In genomic region chr12:52950553-52950952, GRCh38 we compare ENCODE assay signal across 1 cellular context.
TF ChIP-seq lines count a peak whose summit lies in the region.

No MANE protein-coding gene starts in this region.

TF ChIP-seq in HepG2, 621 proteins besides CTCF, POLR2A, EP300 and RAD21:
- no peak for TF ChIP-seq ZNF687 (CRISPR knock-in tag; IDR thresholded peaks at IDR 0.05)
- no peak for TF ChIP-seq ZNF589 (CRISPR knock-in tag; conservative IDR thresholded peaks at IDR 0.05)
- TF ChIP-seq ZNF296 (CRISPR knock-in tag; conservative IDR thresholded peaks at IDR 0.05): no peak
- no peak for TF ChIP-seq CCAR2 (optimal IDR thresholded peaks at IDR 0.05; ENCODE audit: low read depth, low read length)
- TF ChIP-seq MAFG (CRISPR knock-in tag; IDR thresholded peaks at IDR 0.05): no peak
- no peak for TF ChIP-seq KDM6A (CRISPR knock-in tag; IDR thresholded peaks at IDR 0.05; ENCODE audit: low read depth)
- TF ChIP-seq FOXA1 (IDR thresholded peaks at IDR 0.05): no peak
- TF ChIP-seq FOXA1 (CRISPR knock-in tag; IDR thresholded peaks at IDR 0.05): no peak
- no peak for TF ChIP-seq ZFY (CRISPR knock-in tag; IDR thresholded peaks at IDR 0.05)
- no peak for TF ChIP-seq ZKSCAN5 (CRISPR knock-in tag; IDR thresholded peaks at IDR 0.05)
- TF ChIP-seq DPF2 (CRISPR knock-in tag; IDR thresholded peaks at IDR 0.05; ENCODE audit: borderline replicate concordance, low read depth): no peak
- TF ChIP-seq SNAPC2 (CRISPR knock-in tag; IDR thresholded peaks at IDR 0.05): no peak
- no peak for TF ChIP-seq ZNF605 (CRISPR knock-in tag; IDR thresholded peaks at IDR 0.05)
- TF ChIP-seq ZNF382 (CRISPR knock-in tag; IDR thresholded peaks at IDR 0.05; ENCODE audit: borderline replicate concordance): no peak
- TF ChIP-seq ZBTB1 (CRISPR knock-in tag; IDR thresholded peaks at IDR 0.05; ENCODE audit: borderline replicate concordance): no peak
